ENCODE assay signal across 8 cellular contexts in the genomic region with DNA sequence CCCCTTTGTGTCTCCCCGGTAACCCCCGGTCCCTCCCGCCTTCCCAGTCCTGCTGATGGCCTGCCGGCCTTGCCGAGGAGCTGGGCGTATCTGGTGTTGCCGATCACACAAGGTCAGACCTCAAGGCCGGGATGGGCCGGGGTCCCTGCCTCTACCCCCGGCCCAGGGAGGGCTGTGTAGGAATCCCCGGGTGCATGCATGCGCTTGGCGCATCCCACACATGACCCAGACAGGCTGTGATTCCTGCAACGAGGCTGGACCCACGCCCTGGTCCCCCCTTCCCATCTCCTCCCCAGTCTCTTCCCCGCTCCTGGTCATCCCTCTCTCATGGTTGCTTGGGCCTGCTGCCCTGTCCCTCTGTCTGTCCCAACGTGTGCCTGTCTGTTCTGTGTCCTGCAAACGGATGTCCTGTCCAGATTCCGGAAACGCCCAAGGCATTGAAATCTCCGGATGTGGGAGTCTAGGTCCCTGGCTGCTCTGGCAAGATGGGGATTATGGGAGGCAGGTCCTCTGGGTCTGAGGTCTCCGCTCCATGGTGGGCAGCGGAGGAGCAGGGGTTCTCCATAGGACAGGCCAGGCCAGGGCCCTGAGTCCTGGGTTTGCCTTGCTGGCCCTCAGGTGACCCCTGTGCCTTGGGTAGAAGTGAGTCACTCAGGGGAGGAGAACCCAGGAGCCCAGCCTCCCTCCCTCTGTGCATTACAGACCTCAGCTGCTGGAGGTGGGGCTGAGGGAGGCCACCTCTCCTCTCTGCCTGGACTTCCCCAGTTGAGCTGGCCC. TPM values are rescaled to one million over a fixed set of nuclear protein-coding genes. Genes with fewer than 3 reads are reported as not detected.
DNase-seq lines count a peak whose midpoint lies in the region; ATAC-seq, FAIRE-seq and TF ChIP-seq lines count a peak whose summit lies in the region.

No MANE protein-coding gene starts in this region.

- H3K27ac ChIP-seq in RWPE2 (ENCODE audit: poor library complexity, severe bottlenecking) (peak overlapping the region; percentile 41), breast epithelium (peak overlapping the region; percentile 76 to 90), HepG2 (ENCODE audit: extremely low read length, insufficient read depth, low read length) (peak overlapping the region; percentile 25)

- H3K4me3 ChIP-seq in RWPE2 (ENCODE audit: severe bottlenecking), result no peak overlapping the region
- H3K4me3 ChIP-seq in breast epithelium, result peak overlapping the region; percentile 79 to 100 (median 86)
- peak overlapping the region; percentile 66 to 81 (median 80) for H3K4me3 ChIP-seq in HepG2 (replicated peaks in 1 of 3; ENCODE audit: insufficient read depth in 1 of 3, low read depth in 2 of 3, low read length in 3 of 3)

- FAIRE-seq in HepG2 (lab: Jason Lieb, UNC), result no peak

- POLR2A ChIA-PET in HepG2 (lab: Yijun Ruan, JAX), result interaction anchor here (1.7 kb wide), 1 partner anchor 256 kb away, joined by 3 read pairs; a partner anchor contains a TSS

- CTCF ChIA-PET in HepG2 (lab: Yijun Ruan, JAX; ENCODE audit: low intra/inter-chr PET ratio, low total read pairs), result no interaction called here

- H2AFZ ChIP-seq in HepG2 (ENCODE audit: low read length), result no peak overlapping the region

- 15% methylated on average over 8 of the region's 23 CpGs for WGBS in HepG2 (ENCODE audit: low lambda C conversion rate)

- H3K9me3 ChIP-seq in RWPE2 (ENCODE audit: severe bottlenecking), result no peaks in the 10 kb centered on the region
- H3K9me3 ChIP-seq in breast epithelium, result no peaks in the 10 kb centered on the region
- no peaks in the 10 kb centered on the region for H3K9me3 ChIP-seq in HepG2 (ENCODE audit: low read length)

- H3K4me2 ChIP-seq in HepG2 (ENCODE audit: low read depth, low read length), result peak overlapping the region; percentile 91

- ATAC-seq in RWPE2 (ENCODE audit: low read depth) (peak; percentile 82), HepG2 (peak; percentile 79), GM18511 (IDR thresholded peaks at IDR 0.05; ENCODE audit: unreplicated experiment) (no peak)
- peak; percentile 83 for ATAC-seq in stimulated activated naive CD8-positive, alpha-beta T cell treated with anti-CD3 and anti-CD28 coated beads, Interleukin-15, Interleukin-2, amounts not matched to agents 100 U/mL and 50 U/mL, for 24 hours

- H4K20me1 ChIP-seq in HepG2 (ENCODE audit: insufficient read depth, low read length), result peaks cover 2% of the 10 kb centered on the region; the same call in 1 of the 2 replicates

- peak overlapping the region; percentile 83 for H3K9ac ChIP-seq in HepG2 (ENCODE audit: insufficient read depth, low read depth, low read length)

- in situ Hi-C loops in HepG2 (cut with HindIII; ENCODE audit: extremely low pct_ligation_motif_present, low pct_unique_long_range_greater_than_20kb), result no loop called here

- TF ChIP-seq POLR2A in breast epithelium (IDR thresholded peaks at IDR 0.05), result no peak
- no peak for TF ChIP-seq POLR2A in HepG2 (IDR thresholded peaks at IDR 0.05; ENCODE audit: insufficient read depth in 1 of 2, low read depth in 2 of 2, low read length in 2 of 2)

- TF ChIP-seq CTCF in RWPE2 (IDR thresholded peaks at IDR 0.05; ENCODE audit: poor library complexity, severe bottlenecking) (no peak), breast epithelium (IDR thresholded peaks at IDR 0.05) (no peak), HepG2 (CRISPR knock-in tag; IDR thresholded peaks at IDR 0.05) (no peak)

- no peak for TF ChIP-seq EP300 in HepG2 (IDR thresholded peaks at IDR 0.05; ENCODE audit: low read depth in 2 of 2, low read length in 2 of 2)
- TF ChIP-seq EP300 in HepG2 (CRISPR knock-in tag; IDR thresholded peaks at IDR 0.05; ENCODE audit: borderline replicate concordance), result no peak

- H3K4me1 ChIP-seq in RWPE2 (ENCODE audit: insufficient read depth, poor library complexity, severe bottlenecking) (peaks cover 10% of the 10 kb centered on the region), breast epithelium (peaks cover 6 to 7% of the 10 kb centered on the region in 2 donors), HepG2 (ENCODE audit: insufficient read depth, low read length) (peaks cover 37% of the 10 kb centered on the region)

- intact Hi-C loops in breast epithelium (cut with DNase I; ENCODE audit: low total_unique reads), result no loop called here
- intact Hi-C loops in HepG2 (cut with micrococcal nuclease; ENCODE audit: unreplicated experiment), result no loop called here

- peak; percentile 43 for DNase-seq in H4 (ENCODE audit: low spot score)
- no peak for DNase-seq in RWPE2 (ENCODE audit: low spot score)
- peak in 1 of 2 donors; percentile 39 for DNase-seq in breast epithelium (ENCODE audit: low spot score in 2 of 2)
- peak; percentile 72 for DNase-seq in HepG2 (ENCODE audit: low spot score)
- peak; percentile 62 for DNase-seq in stimulated activated naive CD8-positive, alpha-beta T cell treated with anti-CD3 and anti-CD28 coated beads, Interleukin-15, Interleukin-2, amounts not matched to agents 100 U/mL and 50 U/mL, for 24 hours
- DNase-seq in NCI-H2171 (lab: John Stamatoyannopoulos, UW), result no peak
- no peak for DNase-seq in GOT3 (lab: John Stamatoyannopoulos, UW)

- TSS peak; percentile 43 for BruUV-seq in HepG2 (replicated peaks; lab: Mats Ljungman, UMichigan)

- H3K79me2 ChIP-seq in HepG2 (ENCODE audit: insufficient read depth, low read length), result peaks cover 11% of the 10 kb centered on the region

- H3K27me3 ChIP-seq in RWPE2 (ENCODE audit: insufficient read depth, poor library complexity, severe bottlenecking) (no peaks in the 10 kb centered on the region), breast epithelium (no peaks in the 10 kb centered on the region), HepG2 (ENCODE audit: control insufficient read depth in 1 of 2, insufficient read depth in 2 of 2, low read length in 2 of 2) (no peaks in the 10 kb centered on the region)

- no peak for TF ChIP-seq RAD21 in HepG2 (CRISPR knock-in tag; IDR thresholded peaks at IDR 0.05)

- H3K36me3 ChIP-seq in RWPE2 (ENCODE audit: low read depth) (peaks cover 5% of the 10 kb centered on the region; the same call in 1 of the 2 replicates), breast epithelium (no peaks in the 10 kb centered on the region), HepG2 (replicated peaks in 1 of 2; ENCODE audit: control insufficient read depth in 1 of 2, insufficient read depth in 2 of 2, low read length in 2 of 2) (no peaks in the 10 kb centered on the region; a peak in 1 of 5 replicates)

RNA-seq across cellular contexts. Expression of a gene that starts 1.6 kb away (rescaled TPM):
- 19.0 and 28.7 TPM in 2 replicates for total RNA-seq in H4 (2014; rRNA removed; shearing (Covaris generic))
- total RNA-seq in breast epithelium, result 10 to 100 TPM; 40.8 to 78.1 (median 59.6) TPM
- total RNA-seq in HepG2 (2016; rRNA removed; fragmentation: Illumina TruSeq; extraction: Trizol), result 46.5 and 54.5 TPM in 2 replicates
- 74.4 and 78.2 TPM in 2 replicates for total RNA-seq in HepG2 (2016; cell fraction: cytosol; rRNA removed; fragmentation: Illumina TruSeq; extraction: Trizol; ENCODE audit: low read depth)
- 36.1 and 53.0 TPM in 2 replicates for total RNA-seq in HepG2 (2016; cell fraction: insoluble cytoplasmic fraction; rRNA removed; fragmentation: Illumina TruSeq; extraction: Trizol)
- 120 and 131 TPM in 2 replicates for total RNA-seq in HepG2 (2016; cell fraction: membrane; rRNA removed; fragmentation: Illumina TruSeq; extraction: Trizol)
- 29.1 and 29.6 TPM in 2 replicates for total RNA-seq in HepG2 (2016; cell fraction: nucleus; rRNA removed; fragmentation: Illumina TruSeq; extraction: Trizol)
- polyA plus RNA-seq in HepG2 (2011; rRNA removed), result 45.7 and 48.2 TPM in 2 replicates
- polyA plus RNA-seq in HepG2 (2011; cell fraction: cytosol; rRNA removed), result 48.8 and 73.1 TPM in 2 replicates
- polyA plus RNA-seq in HepG2 (2011; cell fraction: nucleus; rRNA removed), result 78.9 and 92.6 TPM in 2 replicates
- polyA plus RNA-seq in HepG2 (2012), result 40.5 and 49.8 TPM in 2 replicates
- 89.7 and 95.6 TPM in 2 replicates for polyA plus RNA-seq in HepG2 (2016; cell fraction: cytosol; fragmentation: Illumina TruSeq; extraction: Trizol; ENCODE audit: low read depth)
- polyA plus RNA-seq in HepG2 (2016; cell fraction: insoluble cytoplasmic fraction; fragmentation: Illumina TruSeq; extraction: Trizol; ENCODE audit: low read depth), result 45.9 and 57.2 TPM in 2 replicates
- 121 and 146 TPM in 2 replicates for polyA plus RNA-seq in HepG2 (2016; cell fraction: membrane; fragmentation: Illumina TruSeq; extraction: Trizol; ENCODE audit: low read depth)
- polyA plus RNA-seq in HepG2 (2016; cell fraction: nucleus; fragmentation: Illumina TruSeq; extraction: Trizol; ENCODE audit: insufficient read depth, low read depth), result 61.0 and 63.7 TPM in 2 replicates
- 114 and 142 TPM in 2 replicates for polyA minus RNA-seq in HepG2 (2011; rRNA and poly(A)+ RNA removed; ENCODE audit: low replicate concordance)
- polyA minus RNA-seq in HepG2 (2011; cell fraction: cytosol; rRNA and poly(A)+ RNA removed), result 48.8 and 53.1 TPM in 2 replicates
- polyA minus RNA-seq in HepG2 (2011; cell fraction: nucleus; rRNA and poly(A)+ RNA removed), result 13.8 and 17.4 TPM in 2 replicates

RNA-seq across cellular contexts. Expression of a gene that starts 15.6 kb away (rescaled TPM):
- 162 and 211 TPM in 2 replicates for total RNA-seq in H4 (2014; rRNA removed; shearing (Covaris generic))
- total RNA-seq in breast epithelium (10 to 100 TPM; 65.9 to 79.0 (median 75.5) TPM), HepG2 (2016; rRNA removed; fragmentation: Illumina TruSeq; extraction: Trizol) (90.4 and 98.1 TPM in 2 replicates)
- total RNA-seq in HepG2 (2016; cell fraction: cytosol; rRNA removed; fragmentation: Illumina TruSeq; extraction: Trizol; ENCODE audit: low read depth), result 41.5 and 49.2 TPM in 2 replicates
- 93.0 and 97.0 TPM in 2 replicates for total RNA-seq in HepG2 (2016; cell fraction: insoluble cytoplasmic fraction; rRNA removed; fragmentation: Illumina TruSeq; extraction: Trizol)
- 38.7 and 40.2 TPM in 2 replicates for total RNA-seq in HepG2 (2016; cell fraction: membrane; rRNA removed; fragmentation: Illumina TruSeq; extraction: Trizol)
- total RNA-seq in HepG2 (2016; cell fraction: nucleus; rRNA removed; fragmentation: Illumina TruSeq; extraction: Trizol), result 72.8 and 77.3 TPM in 2 replicates
- polyA plus RNA-seq in HepG2 (2011; rRNA removed), result 34.6 and 37.1 TPM in 2 replicates
- polyA plus RNA-seq in HepG2 (2011; cell fraction: cytosol; rRNA removed), result 16.5 and 25.4 TPM in 2 replicates
- 252 and 355 TPM in 2 replicates for polyA plus RNA-seq in HepG2 (2011; cell fraction: nucleus; rRNA removed)
- polyA plus RNA-seq in HepG2 (2012), result 27.4 and 34.2 TPM in 2 replicates
- 31.0 and 31.5 TPM in 2 replicates for polyA plus RNA-seq in HepG2 (2016; cell fraction: cytosol; fragmentation: Illumina TruSeq; extraction: Trizol; ENCODE audit: low read depth)
- polyA plus RNA-seq in HepG2 (2016; cell fraction: insoluble cytoplasmic fraction; fragmentation: Illumina TruSeq; extraction: Trizol; ENCODE audit: low read depth), result 92.8 and 92.9 TPM in 2 replicates
- polyA plus RNA-seq in HepG2 (2016; cell fraction: membrane; fragmentation: Illumina TruSeq; extraction: Trizol; ENCODE audit: low read depth), result 27.7 and 29.4 TPM in 2 replicates
- polyA plus RNA-seq in HepG2 (2016; cell fraction: nucleus; fragmentation: Illumina TruSeq; extraction: Trizol; ENCODE audit: insufficient read depth, low read depth), result 163 and 168 TPM in 2 replicates
- polyA minus RNA-seq in HepG2 (2011; rRNA and poly(A)+ RNA removed; ENCODE audit: low replicate concordance), result 45.0 and 198 TPM in 2 replicates
- 8.9 and 15.4 TPM in 2 replicates for polyA minus RNA-seq in HepG2 (2011; cell fraction: cytosol; rRNA and poly(A)+ RNA removed)
- 33.9 and 40.9 TPM in 2 replicates for polyA minus RNA-seq in HepG2 (2011; cell fraction: nucleus; rRNA and poly(A)+ RNA removed)

RNA-seq across cellular contexts. Expression of a gene that starts 40.4 kb away (rescaled TPM):
- not detected in 2 replicates for total RNA-seq in H4 (2014; rRNA removed; shearing (Covaris generic))
- 1 to 10 TPM in 1 of 3 donors, under 1 TPM in 1, not detected in 1; 0.48 to 1.3 TPM for total RNA-seq in breast epithelium
- total RNA-seq in HepG2 (2016; rRNA removed; fragmentation: Illumina TruSeq; extraction: Trizol), result not detected in 2 replicates
- total RNA-seq in HepG2 (2016; cell fraction: cytosol; rRNA removed; fragmentation: Illumina TruSeq; extraction: Trizol; ENCODE audit: low read depth), result 0.18 TPM in 1 of 2 replicates, not detected in the other
- not detected in 2 replicates for total RNA-seq in HepG2 (2016; cell fraction: insoluble cytoplasmic fraction; rRNA removed; fragmentation: Illumina TruSeq; extraction: Trizol)
- total RNA-seq in HepG2 (2016; cell fraction: membrane; rRNA removed; fragmentation: Illumina TruSeq; extraction: Trizol), result 0.14 and 0.15 TPM in 2 replicates
- total RNA-seq in HepG2 (2016; cell fraction: nucleus; rRNA removed; fragmentation: Illumina TruSeq; extraction: Trizol), result not detected in 2 replicates
- 0.13 and 0.24 TPM in 2 replicates for polyA plus RNA-seq in HepG2 (2011; rRNA removed)
- polyA plus RNA-seq in HepG2 (2011; cell fraction: cytosol; rRNA removed), result 0.14 and 0.27 TPM in 2 replicates
- polyA plus RNA-seq in HepG2 (2011; cell fraction: nucleus; rRNA removed), result 0.14 and 0.21 TPM in 2 replicates
- polyA plus RNA-seq in HepG2 (2012), result not detected in 2 replicates
- polyA plus RNA-seq in HepG2 (2016; cell fraction: cytosol; fragmentation: Illumina TruSeq; extraction: Trizol; ENCODE audit: low read depth), result 0.09 TPM in 1 of 2 replicates, not detected in the other
- polyA plus RNA-seq in HepG2 (2016; cell fraction: insoluble cytoplasmic fraction; fragmentation: Illumina TruSeq; extraction: Trizol; ENCODE audit: low read depth), result not detected in 2 replicates
- polyA plus RNA-seq in HepG2 (2016; cell fraction: membrane; fragmentation: Illumina TruSeq; extraction: Trizol; ENCODE audit: low read depth), result not detected in 2 replicates
- 0.44 TPM in 1 of 2 replicates, not detected in the other for polyA plus RNA-seq in HepG2 (2016; cell fraction: nucleus; fragmentation: Illumina TruSeq; extraction: Trizol; ENCODE audit: insufficient read depth, low read depth)
- 0.24 TPM in 1 of 2 replicates, not detected in the other for polyA minus RNA-seq in HepG2 (2011; rRNA and poly(A)+ RNA removed; ENCODE audit: low replicate concordance)
- polyA minus RNA-seq in HepG2 (2011; cell fraction: cytosol; rRNA and poly(A)+ RNA removed), result not detected in 2 replicates
- not detected in 2 replicates for polyA minus RNA-seq in HepG2 (2011; cell fraction: nucleus; rRNA and poly(A)+ RNA removed)

RNA-seq across cellular contexts. Expression of a gene that starts 53.5 kb away (rescaled TPM):
- total RNA-seq in H4 (2014; rRNA removed; shearing (Covaris generic)), result 9.5 and 13.0 TPM in 2 replicates
- total RNA-seq in breast epithelium, result 10 to 100 TPM; 20.2 to 31.4 (median 23.3) TPM
- total RNA-seq in HepG2 (2016; rRNA removed; fragmentation: Illumina TruSeq; extraction: Trizol), result 1.3 and 2.0 TPM in 2 replicates
- 0.40 and 0.44 TPM in 2 replicates for total RNA-seq in HepG2 (2016; cell fraction: cytosol; rRNA removed; fragmentation: Illumina TruSeq; extraction: Trizol; ENCODE audit: low read depth)
- 0.91 and 2.6 TPM in 2 replicates for total RNA-seq in HepG2 (2016; cell fraction: insoluble cytoplasmic fraction; rRNA removed; fragmentation: Illumina TruSeq; extraction: Trizol)
- total RNA-seq in HepG2 (2016; cell fraction: membrane; rRNA removed; fragmentation: Illumina TruSeq; extraction: Trizol), result 0.79 and 1.5 TPM in 2 replicates
- 3.3 and 3.7 TPM in 2 replicates for total RNA-seq in HepG2 (2016; cell fraction: nucleus; rRNA removed; fragmentation: Illumina TruSeq; extraction: Trizol)
- polyA plus RNA-seq in HepG2 (2011; rRNA removed), result 1.8 and 2.5 TPM in 2 replicates
- polyA plus RNA-seq in HepG2 (2011; cell fraction: cytosol; rRNA removed), result 1.4 and 1.8 TPM in 2 replicates
- 3.9 and 4.1 TPM in 2 replicates for polyA plus RNA-seq in HepG2 (2011; cell fraction: nucleus; rRNA removed)
- polyA plus RNA-seq in HepG2 (2012), result 1.7 and 2.4 TPM in 2 replicates
- polyA plus RNA-seq in HepG2 (2016; cell fraction: cytosol; fragmentation: Illumina TruSeq; extraction: Trizol; ENCODE audit: low read depth), result 0.36 and 0.60 TPM in 2 replicates
- 0.71 and 0.82 TPM in 2 replicates for polyA plus RNA-seq in HepG2 (2016; cell fraction: insoluble cytoplasmic fraction; fragmentation: Illumina TruSeq; extraction: Trizol; ENCODE audit: low read depth)
- 0.50 and 0.76 TPM in 2 replicates for polyA plus RNA-seq in HepG2 (2016; cell fraction: membrane; fragmentation: Illumina TruSeq; extraction: Trizol; ENCODE audit: low read depth)
- 3.5 and 7.3 TPM in 2 replicates for polyA plus RNA-seq in HepG2 (2016; cell fraction: nucleus; fragmentation: Illumina TruSeq; extraction: Trizol; ENCODE audit: insufficient read depth, low read depth)
- polyA minus RNA-seq in HepG2 (2011; rRNA and poly(A)+ RNA removed; ENCODE audit: low replicate concordance), result 4.6 and 72.7 TPM in 2 replicates
- polyA minus RNA-seq in HepG2 (2011; cell fraction: cytosol; rRNA and poly(A)+ RNA removed), result 1.7 and 2.8 TPM in 2 replicates
- polyA minus RNA-seq in HepG2 (2011; cell fraction: nucleus; rRNA and poly(A)+ RNA removed), result 1.6 and 1.8 TPM in 2 replicates

Comparison
In these comparisons a context has a peak if more than half of its experiments do, and no peak if none do; other contexts are left out.
1. DNase-seq: peak in H4 (single experiment), HepG2 (single experiment) and stimulated activated naive CD8-positive, alpha-beta T cell treated with anti-CD3 and anti-CD28 coated beads, Interleukin-15, Interleukin-2, amounts not matched to agents 100 U/mL and 50 U/mL, for 24 hours (single experiment); none in RWPE2 (single experiment), NCI-H2171 (single experiment) and GOT3 (single experiment).
2. H3K27ac ChIP-seq: peak in every context shown above with its lines; median percentile 83 in breast epithelium; 41 in RWPE2; 25 in HepG2.